In the genomic region with DNA sequence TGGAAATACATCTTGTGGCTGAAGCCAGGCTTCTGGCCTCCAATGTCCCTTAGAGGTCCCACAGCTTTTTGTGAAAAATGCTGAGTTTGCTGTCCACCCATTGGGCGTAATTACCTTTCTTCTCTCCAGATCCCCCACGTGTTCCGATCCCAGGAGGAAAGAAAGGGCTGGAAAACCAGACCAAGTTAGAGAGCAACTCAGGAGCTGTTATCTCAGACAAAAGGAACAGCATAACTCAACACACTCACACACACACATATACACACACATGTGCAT, we compare ENCODE assay signal across 24 cellular contexts.
"Had no signal": no experiment of that assay in that cellular context is flagged by ENCODE, and none has a peak within 500 bp of the region (broad histone marks: within the 10 kb centered on the region; RNA-seq: fewer than 3 reads in every experiment).

No MANE protein-coding gene starts in this region.

- H3K36me3 ChIP-seq: brain microvascular endothelial cell, SJCRH30 had no signal

- DNase-seq: activated B cell treated with CpG ODN at 0.5 μM for 24 hours; activated CD4-positive, alpha-beta T cell treated with anti-CD3 and anti-CD28 coated beads for 1 hour; activated CD4-positive, alpha-beta T cell treated with anti-CD3 and anti-CD28 coated beads, Interleukin-2, amount 10 ng/mL, durations not matched to agents 24 days and 14 days; activated CD4-positive, alpha-beta T cell treated with anti-CD3 and anti-CD28 coated beads, Interleukin-2, amount 50 U/mL, for 48 hours; activated CD8-positive, alpha-beta memory T cell treated with anti-CD3 and anti-CD28 coated beads, Interleukin-2, amount 10 ng/mL, durations not matched to agents 7 days and 5 days; activated effector memory CD4-positive, alpha-beta T cell treated with Interleukin-2 at 50 U/mL for 16 hours; activated naive CD4-positive, alpha-beta T cell; activated T-cell treated with anti-CD3 and anti-CD28 coated beads, Interleukin-2, amount 50 U/mL, for 24 hours; amygdala; brain microvascular endothelial cell; caudate nucleus; KBM-7; NCI-H1048; NCI-H146; NCI-H187 treated with DMSO at 0.1 percent for 48 hours; NCI-H2081 treated with DMSO at 0.1 percent for 48 hours; NCI-H2171; NCI-H2227 treated with DMSO at 0.1 percent for 48 hours; NCI-H446 treated with DMSO at 0.1 percent for 48 hours; NCI-H774; SJCRH30; T-helper 17 cell; T-helper 9 cell had no signal

- H3K4me3 ChIP-seq: SJCRH30 had no signal

- H3K9me3 ChIP-seq: SJCRH30 had no signal

- H3K27ac ChIP-seq: brain microvascular endothelial cell, SJCRH30 had no signal

- FAIRE-seq: astrocyte had no signal

- H3K27me3 ChIP-seq: brain microvascular endothelial cell, SJCRH30 had no signal

- ATAC-seq: activated CD8-positive, alpha-beta memory T cell treated with anti-CD3 and anti-CD28 coated beads, Interleukin-2, amount 10 ng/mL, durations not matched to agents 7 days and 5 days; T-helper 17 cell had no signal
